In the genomic region with DNA sequence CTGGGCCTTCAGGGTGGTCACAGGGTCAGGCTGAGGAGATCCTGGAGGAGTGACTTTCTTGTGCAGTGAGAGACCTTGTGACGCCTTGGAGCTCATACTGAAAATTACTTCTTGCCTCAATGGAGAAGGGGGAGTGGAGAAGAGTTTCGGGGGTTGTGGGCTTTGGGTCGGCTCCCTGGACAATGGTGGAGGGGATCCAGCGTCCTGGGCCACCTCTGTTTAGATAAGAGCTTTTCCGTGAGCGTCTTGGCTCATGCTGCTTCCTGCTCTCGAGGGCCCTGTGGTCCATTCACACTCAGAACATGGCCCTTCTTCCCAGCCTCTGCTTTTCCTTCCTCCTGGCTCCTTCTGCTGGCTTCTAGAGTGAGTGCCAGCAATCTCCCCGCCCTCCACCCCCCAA, we compare ENCODE assay signal across 1 cellular context.
TF ChIP-seq lines count a peak whose summit lies in the region.

No MANE protein-coding gene starts in this region.

TF ChIP-seq in H1, 55 proteins besides CTCF, POLR2A, EP300 and RAD21 (continued from another document):
- TF ChIP-seq, protein P1, sequence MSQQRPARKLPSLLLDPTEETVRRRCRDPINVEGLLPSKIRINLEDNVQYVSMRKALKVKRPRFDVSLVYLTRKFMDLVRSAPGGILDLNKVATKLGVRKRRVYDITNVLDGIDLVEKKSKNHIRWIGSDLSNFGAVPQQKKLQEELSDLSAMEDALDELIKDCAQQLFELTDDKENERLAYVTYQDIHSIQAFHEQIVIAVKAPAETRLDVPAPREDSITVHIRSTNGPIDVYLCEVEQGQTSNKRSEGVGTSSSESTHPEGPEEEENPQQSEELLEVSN (IDR thresholded peaks at IDR 0.05): no peak
- no peak for TF ChIP-seq TEAD4 (IDR thresholded peaks at IDR 0.05; ENCODE audit: low read depth, low read length)
- no peak for TF ChIP-seq CHD2 (IDR thresholded peaks at IDR 0.05; ENCODE audit: low read length)
- TF ChIP-seq HDAC2 (IDR thresholded peaks at IDR 0.05; ENCODE audit: borderline replicate concordance in 1 of 2, low read depth in 2 of 2, low read length in 2 of 2): no peak
- TF ChIP-seq BCL11A (IDR thresholded peaks at IDR 0.05; ENCODE audit: low read depth in 2 of 2, low read length in 2 of 2): no peak
- no peak for TF ChIP-seq SRF (IDR thresholded peaks at IDR 0.05; ENCODE audit: low read depth, low read length)
- no peak for TF ChIP-seq KDM5A (IDR thresholded peaks at IDR 0.05; ENCODE audit: low read length)
- no peak for TF ChIP-seq GTF2F1 (IDR thresholded peaks at IDR 0.05; ENCODE audit: borderline replicate concordance, low read depth, low read length)
- no peak for TF ChIP-seq SAP30 (IDR thresholded peaks at IDR 0.05; ENCODE audit: insufficient read depth, insufficient replicate concordance, low read length)
- no peak for TF ChIP-seq TAF1 (IDR thresholded peaks at IDR 0.05; ENCODE audit: low read depth, low read length)
- no peak for TF ChIP-seq KDM4A (IDR thresholded peaks at IDR 0.05; ENCODE audit: low read depth, low read length, severe bottlenecking)
- no peak for TF ChIP-seq SP4 (IDR thresholded peaks at IDR 0.05; ENCODE audit: low read length)
